2 cellular contexts compared by ENCODE assay signal in the genomic region with DNA sequence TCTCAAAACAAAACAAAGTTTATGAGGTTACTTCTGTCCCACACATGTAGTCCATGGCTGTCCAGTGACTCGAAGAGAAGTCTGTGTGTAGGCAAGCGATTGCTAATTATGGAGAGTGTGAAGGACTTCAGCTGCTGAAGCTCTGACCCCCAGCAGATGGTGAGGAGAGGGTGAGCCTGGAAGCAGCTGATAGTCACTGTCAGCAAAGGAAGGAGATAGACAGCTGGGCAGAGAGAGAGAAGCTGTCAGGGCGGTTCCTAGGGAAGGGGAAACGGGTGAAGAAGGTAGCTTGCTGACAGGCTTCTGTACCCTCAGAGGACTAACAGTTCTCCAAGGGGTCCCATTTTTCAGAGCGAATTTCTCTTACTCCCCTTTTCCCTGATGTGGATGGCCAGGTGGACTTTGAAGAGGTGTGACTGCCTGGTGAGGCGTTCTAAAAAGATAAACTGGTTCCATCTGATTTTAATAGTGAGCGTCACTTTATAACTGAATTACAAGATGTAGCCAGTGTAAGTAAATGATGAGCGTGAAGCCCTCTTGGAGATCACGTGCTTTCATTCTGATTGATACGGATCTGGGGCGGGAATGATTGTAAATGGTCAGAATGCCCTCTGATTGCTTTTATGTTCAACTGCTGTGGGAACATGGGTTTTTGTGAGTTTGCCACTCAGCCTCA.
TF ChIP-seq lines count a peak whose summit lies in the region.

No MANE protein-coding gene starts in this region.

TF ChIP-seq in HepG2, 621 proteins besides CTCF, POLR2A, EP300 and RAD21:
- TF ChIP-seq CENPT (CRISPR knock-in tag; IDR thresholded peaks at IDR 0.05; ENCODE audit: low read depth) = no peak
- TF ChIP-seq RBM22 (optimal IDR thresholded peaks at IDR 0.05; ENCODE audit: low read length) = peak; percentile 58

TF ChIP-seq in SK-N-SH treated with all-trans-retinoic acid at 6 μM for 48 hours, 23 proteins besides CTCF, POLR2A, EP300 and RAD21:
- TF ChIP-seq OSR1 (CRISPR knock-in tag; IDR thresholded peaks at IDR 0.05) (no peak), ZNF565 (CRISPR knock-in tag; conservative IDR thresholded peaks at IDR 0.05; ENCODE audit: low read depth) (no peak), TOX (CRISPR knock-in tag; IDR thresholded peaks at IDR 0.05; ENCODE audit: borderline replicate concordance) (no peak), TCF4 (CRISPR knock-in tag; IDR thresholded peaks at IDR 0.05; ENCODE audit: borderline replicate concordance) (no peak), SNAI2 (CRISPR knock-in tag; IDR thresholded peaks at IDR 0.05) (no peak), CSDC2 (CRISPR knock-in tag; IDR thresholded peaks at IDR 0.05) (no peak), ZC3H10 (CRISPR knock-in tag; IDR thresholded peaks at IDR 0.05) (no peak), RARB (CRISPR knock-in tag; IDR thresholded peaks at IDR 0.05) (no peak), ZFP30 (CRISPR knock-in tag; IDR thresholded peaks at IDR 0.05) (no peak), BACH2 (CRISPR knock-in tag; IDR thresholded peaks at IDR 0.05; ENCODE audit: borderline replicate concordance) (no peak), GLIS3 (CRISPR knock-in tag; IDR thresholded peaks at IDR 0.05) (no peak), ISL1 (CRISPR knock-in tag; IDR thresholded peaks at IDR 0.05) (no peak), ESRRG (CRISPR knock-in tag; IDR thresholded peaks at IDR 0.05) (no peak)
- TF ChIP-seq, protein P1, sequence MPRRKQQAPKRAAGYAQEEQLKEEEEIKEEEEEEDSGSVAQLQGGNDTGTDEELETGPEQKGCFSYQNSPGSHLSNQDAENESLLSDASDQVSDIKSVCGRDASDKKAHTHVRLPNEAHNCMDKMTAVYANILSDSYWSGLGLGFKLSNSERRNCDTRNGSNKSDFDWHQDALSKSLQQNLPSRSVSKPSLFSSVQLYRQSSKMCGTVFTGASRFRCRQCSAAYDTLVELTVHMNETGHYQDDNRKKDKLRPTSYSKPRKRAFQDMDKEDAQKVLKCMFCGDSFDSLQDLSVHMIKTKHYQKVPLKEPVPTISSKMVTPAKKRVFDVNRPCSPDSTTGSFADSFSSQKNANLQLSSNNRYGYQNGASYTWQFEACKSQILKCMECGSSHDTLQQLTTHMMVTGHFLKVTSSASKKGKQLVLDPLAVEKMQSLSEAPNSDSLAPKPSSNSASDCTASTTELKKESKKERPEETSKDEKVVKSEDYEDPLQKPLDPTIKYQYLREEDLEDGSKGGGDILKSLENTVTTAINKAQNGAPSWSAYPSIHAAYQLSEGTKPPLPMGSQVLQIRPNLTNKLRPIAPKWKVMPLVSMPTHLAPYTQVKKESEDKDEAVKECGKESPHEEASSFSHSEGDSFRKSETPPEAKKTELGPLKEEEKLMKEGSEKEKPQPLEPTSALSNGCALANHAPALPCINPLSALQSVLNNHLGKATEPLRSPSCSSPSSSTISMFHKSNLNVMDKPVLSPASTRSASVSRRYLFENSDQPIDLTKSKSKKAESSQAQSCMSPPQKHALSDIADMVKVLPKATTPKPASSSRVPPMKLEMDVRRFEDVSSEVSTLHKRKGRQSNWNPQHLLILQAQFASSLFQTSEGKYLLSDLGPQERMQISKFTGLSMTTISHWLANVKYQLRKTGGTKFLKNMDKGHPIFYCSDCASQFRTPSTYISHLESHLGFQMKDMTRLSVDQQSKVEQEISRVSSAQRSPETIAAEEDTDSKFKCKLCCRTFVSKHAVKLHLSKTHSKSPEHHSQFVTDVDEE (CRISPR knock-in tag; IDR thresholded peaks at IDR 0.05) = no peak
- TF ChIP-seq, protein P2, sequence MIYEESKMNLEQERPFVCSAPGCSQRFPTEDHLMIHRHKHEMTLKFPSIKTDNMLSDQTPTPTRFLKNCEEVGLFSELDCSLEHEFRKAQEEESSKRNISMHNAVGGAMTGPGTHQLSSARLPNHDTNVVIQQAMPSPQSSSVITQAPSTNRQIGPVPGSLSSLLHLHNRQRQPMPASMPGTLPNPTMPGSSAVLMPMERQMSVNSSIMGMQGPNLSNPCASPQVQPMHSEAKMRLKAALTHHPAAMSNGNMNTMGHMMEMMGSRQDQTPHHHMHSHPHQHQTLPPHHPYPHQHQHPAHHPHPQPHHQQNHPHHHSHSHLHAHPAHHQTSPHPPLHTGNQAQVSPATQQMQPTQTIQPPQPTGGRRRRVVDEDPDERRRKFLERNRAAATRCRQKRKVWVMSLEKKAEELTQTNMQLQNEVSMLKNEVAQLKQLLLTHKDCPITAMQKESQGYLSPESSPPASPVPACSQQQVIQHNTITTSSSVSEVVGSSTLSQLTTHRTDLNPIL (CRISPR knock-in tag; IDR thresholded peaks at IDR 0.05; ENCODE audit: low read depth) = no peak
- TF ChIP-seq, protein P3, sequence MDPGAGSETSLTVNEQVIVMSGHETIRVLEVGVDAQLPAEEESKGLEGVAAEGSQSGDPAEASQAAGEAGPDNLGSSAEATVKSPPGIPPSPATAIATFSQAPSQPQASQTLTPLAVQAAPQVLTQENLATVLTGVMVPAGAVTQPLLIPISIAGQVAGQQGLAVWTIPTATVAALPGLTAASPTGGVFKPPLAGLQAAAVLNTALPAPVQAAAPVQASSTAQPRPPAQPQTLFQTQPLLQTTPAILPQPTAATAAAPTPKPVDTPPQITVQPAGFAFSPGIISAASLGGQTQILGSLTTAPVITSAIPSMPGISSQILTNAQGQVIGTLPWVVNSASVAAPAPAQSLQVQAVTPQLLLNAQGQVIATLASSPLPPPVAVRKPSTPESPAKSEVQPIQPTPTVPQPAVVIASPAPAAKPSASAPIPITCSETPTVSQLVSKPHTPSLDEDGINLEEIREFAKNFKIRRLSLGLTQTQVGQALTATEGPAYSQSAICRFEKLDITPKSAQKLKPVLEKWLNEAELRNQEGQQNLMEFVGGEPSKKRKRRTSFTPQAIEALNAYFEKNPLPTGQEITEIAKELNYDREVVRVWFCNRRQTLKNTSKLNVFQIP (CRISPR knock-in tag; IDR thresholded peaks at IDR 0.05; ENCODE audit: borderline replicate concordance, low read depth) = no peak
- TF ChIP-seq, protein P4, sequence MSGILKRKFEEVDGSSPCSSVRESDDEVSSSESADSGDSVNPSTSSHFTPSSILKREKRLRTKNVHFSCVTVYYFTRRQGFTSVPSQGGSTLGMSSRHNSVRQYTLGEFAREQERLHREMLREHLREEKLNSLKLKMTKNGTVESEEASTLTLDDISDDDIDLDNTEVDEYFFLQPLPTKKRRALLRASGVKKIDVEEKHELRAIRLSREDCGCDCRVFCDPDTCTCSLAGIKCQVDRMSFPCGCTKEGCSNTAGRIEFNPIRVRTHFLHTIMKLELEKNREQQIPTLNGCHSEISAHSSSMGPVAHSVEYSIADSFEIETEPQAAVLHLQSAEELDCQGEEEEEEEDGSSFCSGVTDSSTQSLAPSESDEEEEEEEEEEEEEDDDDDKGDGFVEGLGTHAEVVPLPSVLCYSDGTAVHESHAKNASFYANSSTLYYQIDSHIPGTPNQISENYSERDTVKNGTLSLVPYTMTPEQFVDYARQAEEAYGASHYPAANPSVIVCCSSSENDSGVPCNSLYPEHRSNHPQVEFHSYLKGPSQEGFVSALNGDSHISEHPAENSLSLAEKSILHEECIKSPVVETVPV (CRISPR knock-in tag; IDR thresholded peaks at IDR 0.05) = no peak
